Comparison of ENCODE assay signal across 26 cellular contexts in genomic region chr19:42628411-42629135, GRCh38. TPM values are rescaled to one million over a fixed set of nuclear protein-coding genes. Genes with fewer than 3 reads are reported as not detected.
DNase-seq lines count a peak whose midpoint lies in the region; ATAC-seq lines count a peak whose summit lies in the region.
"Had no signal": no experiment of that assay in that cellular context is flagged by ENCODE, and none has a peak within 500 bp of the region (broad histone marks: within the 10 kb centered on the region; RNA-seq: fewer than 3 reads in every experiment).

No MANE protein-coding gene starts in this region.

- no peak for ATAC-seq in GM21526 (IDR thresholded peaks at IDR 0.05; ENCODE audit: low FRiP score, unreplicated experiment)
- no peak for ATAC-seq in esophagus mucosa
- no peak for ATAC-seq in GM21723 (IDR thresholded peaks at IDR 0.05; ENCODE audit: unreplicated experiment)
- ATAC-seq: left cardiac atrium; naive thymus-derived CD4-positive, alpha-beta T cell; right cardiac atrium; WTC11 had no signal

- peaks cover 3% of the 10 kb centered on the region for H3K27me3 Mint-ChIP-seq in T-helper 1 cell treated with Interleukin-12 subunit alpha and Interleukin-12 subunit beta and Interleukin-4 antibody, amounts not matched to agents 30 μg/mL and 1 μg/mL, for 36 hours (ENCODE audit: low read depth)

- H3K36me3 Mint-ChIP-seq in T-helper 1 cell treated with Interleukin-12 subunit alpha and Interleukin-12 subunit beta and Interleukin-4 antibody, amounts not matched to agents 30 μg/mL and 1 μg/mL, for 36 hours (ENCODE audit: low read depth) = no peaks in the 10 kb centered on the region
- H3K36me3 Mint-ChIP-seq: naive thymus-derived CD4-positive, alpha-beta T cell had no signal

- H3K9me3 Mint-ChIP-seq in T-helper 1 cell treated with Interleukin-12 subunit alpha and Interleukin-12 subunit beta and Interleukin-4 antibody, amounts not matched to agents 30 μg/mL and 1 μg/mL, for 36 hours = no peaks in the 10 kb centered on the region

- H3K27ac Mint-ChIP-seq in T-helper 1 cell treated with Interleukin-12 subunit alpha and Interleukin-12 subunit beta and Interleukin-4 antibody, amounts not matched to agents 30 μg/mL and 1 μg/mL, for 36 hours = peak overlapping the region; percentile 62
- H3K27ac Mint-ChIP-seq: B cell, WTC11 had no signal

- DNase-seq in NK-92 treated with Interleukin-12 subunit alpha and Interleukin-12 subunit beta, amount 100 ng/mL, for 24 hours (lab: John Stamatoyannopoulos, UW) = peak; percentile 44
- DNase-seq in NK-92 (lab: John Stamatoyannopoulos, UW; ENCODE audit: unreplicated experiment) = no peak
- DNase-seq in EL = peak; percentile 56
- peak; percentile 87 for DNase-seq in cerebellar cortex (ENCODE audit: low spot score)
- DNase-seq: activated CD8-positive, alpha-beta memory T cell treated with anti-CD3 and anti-CD28 coated beads, Interleukin-2, amount 50 U/mL, for 4 hours; amniotic stem cell; COR-L47; HCEC 1CT; left cardiac atrium; mesendoderm; naive thymus-derived CD4-positive, alpha-beta T cell; NCI-H187; NCI-H748 treated with DMSO at 0.1 percent for 48 hours; PC-9; right cardiac atrium had no signal

- H3K4me1 Mint-ChIP-seq in T-helper 1 cell treated with Interleukin-12 subunit alpha and Interleukin-12 subunit beta and Interleukin-4 antibody, amounts not matched to agents 30 μg/mL and 1 μg/mL, for 36 hours (ENCODE audit: low read depth) = peaks cover 9% of the 10 kb centered on the region
- H3K4me1 Mint-ChIP-seq: B cell, WTC11 had no signal

- H3K4me3 Mint-ChIP-seq in T-helper 1 cell treated with Interleukin-12 subunit alpha and Interleukin-12 subunit beta and Interleukin-4 antibody, amounts not matched to agents 30 μg/mL and 1 μg/mL, for 36 hours = no peak overlapping the region
- H3K4me3 Mint-ChIP-seq: B cell, WTC11 had no signal

RNA-seq across cellular contexts. Expression of gene CEACAM8, which starts 33.8 kb away (rescaled TPM):
- not detected for total RNA-seq in esophagus mucosa
- total RNA-seq: B cell, Daoy, glomerular endothelial cell, left cardiac atrium, osteocyte, PC-9, right cardiac atrium, SK-MEL-5, ureter, WTC11 had no signal
